In the genomic region with DNA sequence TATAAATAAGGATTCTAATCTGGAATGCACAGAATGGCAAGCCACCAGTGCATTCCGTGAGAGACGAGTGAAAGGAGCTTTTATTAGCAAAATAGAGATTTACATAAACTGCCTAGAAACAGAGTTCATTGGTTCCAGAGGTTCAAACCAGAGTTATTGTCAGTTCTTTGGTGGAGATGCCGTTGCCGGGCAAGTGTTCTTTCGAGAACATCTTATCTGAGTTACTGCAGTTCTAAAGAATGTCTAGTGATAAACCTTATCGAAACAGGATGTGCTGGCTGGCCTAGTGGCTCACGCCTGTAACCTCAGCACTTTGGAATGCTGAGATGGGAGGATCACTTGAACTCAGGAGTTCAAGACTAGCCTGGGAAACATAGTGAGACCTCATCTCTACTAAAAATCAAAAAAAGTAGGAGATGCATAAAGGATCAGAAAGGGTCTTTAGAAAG, we compare ENCODE assay signal across 8 cellular contexts. TPM values are rescaled to one million over a fixed set of nuclear protein-coding genes. Genes with fewer than 3 reads are reported as not detected.
DNase-seq lines count a peak whose midpoint lies in the region; ATAC-seq and TF ChIP-seq lines count a peak whose summit lies in the region.

No MANE protein-coding gene starts in this region.

- DNase-seq in GM04504 (ENCODE audit: low read depth), result peak; percentile 46
- DNase-seq in activated T-helper 2 cell treated with anti-CD3 and anti-CD28 coated beads, Interferon-gamma antibody, Interleukin-2, Interleukin-4, amounts not matched to agents 10 μg/mL and 5 μg/mL and 100 μg/mL, durations not matched to agents 14 hours and 24 hours and 36 hours (ENCODE audit: low spot score), result peak; percentile 13
- DNase-seq in heart left ventricle, result peak; percentile 71 to 85 (median 73)
- DNase-seq in posterior cingulate gyrus, result peak in 7 of 10 donors; percentile 15 to 90 (median 36)
- DNase-seq in DMS79 (lab: John Stamatoyannopoulos, UW), result no peak

- H3K4me1 Mint-ChIP-seq in activated T-helper 2 cell treated with anti-CD3 and anti-CD28 coated beads, Interferon-gamma antibody, Interleukin-2, Interleukin-4, amounts not matched to agents 10 μg/mL and 5 μg/mL and 100 μg/mL, durations not matched to agents 14 hours and 24 hours and 36 hours (ENCODE audit: low read depth), result peaks cover 2% of the 10 kb centered on the region

- ATAC-seq in HG03442 (IDR thresholded peaks at IDR 0.05; ENCODE audit: unreplicated experiment), result peak; percentile 67
- ATAC-seq in heart left ventricle, result peak; percentile 86 to 98 (median 96)
- ATAC-seq in HG03196 (IDR thresholded peaks at IDR 0.05; ENCODE audit: unreplicated experiment), result no peak
- no peak for ATAC-seq in GM19397 (IDR thresholded peaks at IDR 0.05; ENCODE audit: unreplicated experiment)

- peaks cover 0 to 17% (median 5%) of the 10 kb centered on the region in 12 donors for H3K4me1 ChIP-seq in heart left ventricle

- H3K27me3 ChIP-seq in heart left ventricle, result no peaks in the 10 kb centered on the region

- H3K36me3 Mint-ChIP-seq in activated T-helper 2 cell treated with anti-CD3 and anti-CD28 coated beads, Interferon-gamma antibody, Interleukin-2, Interleukin-4, amounts not matched to agents 10 μg/mL and 5 μg/mL and 100 μg/mL, durations not matched to agents 14 hours and 24 hours and 36 hours (ENCODE audit: low read depth), result no peaks in the 10 kb centered on the region

- H3K27me3 Mint-ChIP-seq in activated T-helper 2 cell treated with anti-CD3 and anti-CD28 coated beads, Interferon-gamma antibody, Interleukin-2, Interleukin-4, amounts not matched to agents 10 μg/mL and 5 μg/mL and 100 μg/mL, durations not matched to agents 14 hours and 24 hours and 36 hours (ENCODE audit: low read depth), result peaks cover 26% of the 10 kb centered on the region

- no peaks in the 10 kb centered on the region for H3K36me3 ChIP-seq in heart left ventricle

- H3K4me3 ChIP-seq in heart left ventricle, result no peak overlapping the region

- no peak for TF ChIP-seq POLR2A in heart left ventricle (IDR thresholded peaks at IDR 0.05)

- no peak overlapping the region for H3K4me3 Mint-ChIP-seq in activated T-helper 2 cell treated with anti-CD3 and anti-CD28 coated beads, Interferon-gamma antibody, Interleukin-2, Interleukin-4, amounts not matched to agents 10 μg/mL and 5 μg/mL and 100 μg/mL, durations not matched to agents 14 hours and 24 hours and 36 hours (ENCODE audit: low read depth)

- intact Hi-C loops in activated T-helper 2 cell treated with anti-CD3 and anti-CD28 coated beads, Interferon-gamma antibody, Interleukin-2, Interleukin-4, amounts not matched to agents 10 μg/mL and 5 μg/mL and 100 μg/mL, durations not matched to agents 14 hours and 24 hours and 36 hours (cut with micrococcal nuclease), result no loop called here
- intact Hi-C loops in heart left ventricle (cut with DNase I), result loop anchor here in 2 of 10 donors (2.0 to 10.0 kb wide), 2 partner anchors 20 to 50 kb away; a partner anchor contains a TSS
- intact Hi-C loops in posterior cingulate gyrus (cut with DNase I), result no loop called here

- TF ChIP-seq CTCF in heart left ventricle (IDR thresholded peaks at IDR 0.05), result no peak

- WGBS in heart left ventricle, 4 donors, result 0 to 6% (median 2%) methylated on average over 7 of the region's 7 CpGs

- no peaks in the 10 kb centered on the region for H3K9me3 ChIP-seq in heart left ventricle

- H3K27ac Mint-ChIP-seq in activated T-helper 2 cell treated with anti-CD3 and anti-CD28 coated beads, Interferon-gamma antibody, Interleukin-2, Interleukin-4, amounts not matched to agents 10 μg/mL and 5 μg/mL and 100 μg/mL, durations not matched to agents 14 hours and 24 hours and 36 hours, result no peak overlapping the region

- peak overlapping the region; percentile 20 to 79 (median 52) for H3K27ac ChIP-seq in heart left ventricle

- no peaks in the 10 kb centered on the region for H3K9me3 Mint-ChIP-seq in activated T-helper 2 cell treated with anti-CD3 and anti-CD28 coated beads, Interferon-gamma antibody, Interleukin-2, Interleukin-4, amounts not matched to agents 10 μg/mL and 5 μg/mL and 100 μg/mL, durations not matched to agents 14 hours and 24 hours and 36 hours

RNA-seq across cellular contexts. Expression of a gene that starts 19.8 kb away (rescaled TPM):
- total RNA-seq in activated T-helper 2 cell treated with anti-CD3 and anti-CD28 coated beads, Interferon-gamma antibody, Interleukin-2, Interleukin-4, amounts not matched to agents 10 μg/mL and 5 μg/mL and 100 μg/mL, durations not matched to agents 14 hours and 24 hours and 36 hours, result 60.8 and 63.4 TPM in 2 replicates
- total RNA-seq in heart left ventricle, result 10 to 100 TPM; 16.7 to 34.6 (median 27.3) TPM
- 10 to 100 TPM in 1 of 2 donors, 1 to 10 TPM in 1; 3.5 to 14.3 TPM for polyA plus RNA-seq in heart left ventricle

RNA-seq across cellular contexts. Expression of a gene that starts 27.1 kb away (rescaled TPM):
- total RNA-seq in activated T-helper 2 cell treated with anti-CD3 and anti-CD28 coated beads, Interferon-gamma antibody, Interleukin-2, Interleukin-4, amounts not matched to agents 10 μg/mL and 5 μg/mL and 100 μg/mL, durations not matched to agents 14 hours and 24 hours and 36 hours, result 1,185 and 1,195 TPM in 2 replicates
- total RNA-seq in heart left ventricle, result 100 to 1,000 TPM; 463 to 779 (median 580) TPM
- polyA plus RNA-seq in heart left ventricle, result 1,000 to 10,000 TPM; 1,040 to 1,711 TPM

Comparison
In these comparisons a context has a peak if more than half of its experiments do, and no peak if none do; other contexts are left out.
1. ATAC-seq: peak in HG03442 (single experiment) and heart left ventricle (4 of 4); none in HG03196 (single experiment) and GM19397 (single experiment).